In genomic region chr10:84138478-84139125, GRCh38 we compare ENCODE assay signal across 7 cellular contexts. TPM values are rescaled to one million over a fixed set of nuclear protein-coding genes. Genes with fewer than 3 reads are reported as not detected.
DNase-seq lines count a peak whose midpoint lies in the region; ATAC-seq and TF ChIP-seq lines count a peak whose summit lies in the region.

No MANE protein-coding gene starts in this region.

- peak overlapping the region; percentile 86 for H3K4me2 ChIP-seq in OCI-LY3 (ENCODE audit: low read length)

- no peaks in the 10 kb centered on the region for H4K20me1 ChIP-seq in OCI-LY3 (ENCODE audit: insufficient read depth, low read length)

- CTCF ChIA-PET in activated naive CD4-positive, alpha-beta T cell treated with anti-CD3 and anti-CD28 coated beads for 36 hours (lab: Charles Lee) = interaction anchor here (0.6 to 4.2 kb wide), 7 partner anchors 10 to 498 kb away, joined by 3 to 28 read pairs (median 3); no protein-coding TSS in a partner anchor

- peak overlapping the region; percentile 92 for H2AFZ ChIP-seq in OCI-LY3 (ENCODE audit: low read depth, low read length)

- H3K36me3 ChIP-seq in OCI-LY3 (replicated peaks; ENCODE audit: low read depth, low read length) = peaks cover 9% of the 10 kb centered on the region

- H3K79me2 ChIP-seq in OCI-LY3 (ENCODE audit: low read length) = peaks cover 33% of the 10 kb centered on the region

- peak overlapping the region; percentile 89 for H3K4me3 ChIP-seq in OCI-LY3 (ENCODE audit: low read length)

- H3K27me3 ChIP-seq in OCI-LY3 (ENCODE audit: low read depth, low read length) = no peaks in the 10 kb centered on the region

- no peaks in the 10 kb centered on the region for H3K27me3 Mint-ChIP-seq in activated naive CD4-positive, alpha-beta T cell treated with anti-CD3 and anti-CD28 coated beads for 36 hours (ENCODE audit: low read depth)

- intact Hi-C loops in activated naive CD4-positive, alpha-beta T cell treated with anti-CD3 and anti-CD28 coated beads for 36 hours (cut with micrococcal nuclease) = loop anchor here (1.0 to 2.0 kb wide), 8 partner anchors 10 to 399 kb away; partner anchors contain the start of gene CDHR1

- peak overlapping the region; percentile 99 for H3K27ac Mint-ChIP-seq in activated naive CD4-positive, alpha-beta T cell treated with anti-CD3 and anti-CD28 coated beads for 36 hours

- peaks cover 18% of the 10 kb centered on the region for H3K36me3 Mint-ChIP-seq in activated naive CD4-positive, alpha-beta T cell treated with anti-CD3 and anti-CD28 coated beads for 36 hours (ENCODE audit: low read depth)

- peaks cover 12% of the 10 kb centered on the region for H3K4me1 ChIP-seq in OCI-LY3 (ENCODE audit: low read length)

- peak overlapping the region; percentile 81 for H3K9ac ChIP-seq in OCI-LY3 (ENCODE audit: low read length)

- peak overlapping the region; percentile 84 for H3K27ac ChIP-seq in OCI-LY3 (ENCODE audit: low read length)

- TF ChIP-seq CTCF in OCI-LY3 (IDR thresholded peaks at IDR 0.05; ENCODE audit: low read depth, low read length) (no peak), omental fat pad (IDR thresholded peaks at IDR 0.05) (no peak)

- H3K4me1 Mint-ChIP-seq in activated naive CD4-positive, alpha-beta T cell treated with anti-CD3 and anti-CD28 coated beads for 36 hours (ENCODE audit: low read depth) = peaks cover 33% of the 10 kb centered on the region

- ATAC-seq in GM21390 (IDR thresholded peaks at IDR 0.05; ENCODE audit: unreplicated experiment) (peak; percentile 1), omental fat pad (ENCODE audit: low FRiP score) (no peak)

- no peaks in the 10 kb centered on the region for H3K9me3 Mint-ChIP-seq in activated naive CD4-positive, alpha-beta T cell treated with anti-CD3 and anti-CD28 coated beads for 36 hours

- DNase-seq in activated naive CD4-positive, alpha-beta T cell treated with anti-CD3 and anti-CD28 coated beads for 36 hours = peak; percentile 81
- DNase-seq in hepatic stellate cell (ENCODE audit: low spot score) = peak; percentile 14
- DNase-seq in stimulated activated CD4-positive, alpha-beta T cell treated with anti-CD3 and anti-CD28 coated beads, Interleukin-15, amount 100 ng/mL, for 1 hour (ENCODE audit: low read depth in 1 of 2, low spot score in 1 of 2) = peak; percentile 12 to 33
- no peak for DNase-seq in omental fat pad (ENCODE audit: low spot score)
- DNase-seq in KG1 (lab: John Stamatoyannopoulos, UW) = no peak

- no peaks in the 10 kb centered on the region for H3K9me3 ChIP-seq in OCI-LY3 (ENCODE audit: insufficient read depth, low read length)

- H3K4me3 Mint-ChIP-seq in activated naive CD4-positive, alpha-beta T cell treated with anti-CD3 and anti-CD28 coated beads for 36 hours = peak overlapping the region; percentile 95

RNA-seq across cellular contexts. Expression of gene GHITM, which starts 0.7 kb away (rescaled TPM):
- total RNA-seq in activated naive CD4-positive, alpha-beta T cell treated with anti-CD3 and anti-CD28 coated beads for 36 hours = 100 to 1,000 TPM; 281 TPM
- total RNA-seq in omental fat pad = 100 to 1,000 TPM; 110 to 165 (median 149) TPM

RNA-seq across cellular contexts. Expression of gene GPR15LG, which starts 35.0 kb away (rescaled TPM):
- not detected for total RNA-seq in activated naive CD4-positive, alpha-beta T cell treated with anti-CD3 and anti-CD28 coated beads for 36 hours
- not detected for total RNA-seq in omental fat pad

RNA-seq across cellular contexts. Expression of gene CDHR1, which starts 55.7 kb away (rescaled TPM):
- 1 to 10 TPM in 1 of 2 experiments, under 1 TPM in 1; 0.37 to 1.4 TPM for total RNA-seq in activated naive CD4-positive, alpha-beta T cell treated with anti-CD3 and anti-CD28 coated beads for 36 hours
- under 1 TPM in 2 of 4 donors, not detected in 2; 0.16 to 0.24 TPM for total RNA-seq in omental fat pad

Comparison
In these comparisons a context has a peak if more than half of its experiments do, and no peak if none do; other contexts are left out.
1. DNase-seq: peak in activated naive CD4-positive, alpha-beta T cell treated with anti-CD3 and anti-CD28 coated beads for 36 hours (single experiment), hepatic stellate cell (single experiment) and stimulated activated CD4-positive, alpha-beta T cell treated with anti-CD3 and anti-CD28 coated beads, Interleukin-15, amount 100 ng/mL, for 1 hour (2 of 2); none in omental fat pad (single experiment) and KG1 (single experiment).